Comparison of ENCODE assay signal across 8 cellular contexts in genomic region chr2:97589598-97590510, GRCh38. TPM values are rescaled to one million over a fixed set of nuclear protein-coding genes. Genes with fewer than 3 reads are reported as not detected.
DNase-seq lines count a peak whose midpoint lies in the region; ATAC-seq, FAIRE-seq and TF ChIP-seq lines count a peak whose summit lies in the region.
"Not testable (repeated sequence)": the region's sequence is repeated elsewhere in the genome, so short reads cannot be mapped to it uniquely, and the experiment has no call there.

Gene ANKRD36B (minus strand): TSS chr2:97589877. CDS start chr2:97589685, 192 bp downstream.

- H3K9me3 Mint-ChIP-seq in activated T-helper 17 cell treated with anti-CD3 and anti-CD28 coated beads, Interleukin-2, amount 50 U/mL, for 72 hours; memory B cell: not testable (repeated sequence)

- H3K27ac ChIP-seq in A549: peak within 1 kb of the TSS; percentile 95 to 96
- H3K27ac ChIP-seq in esophagus (ENCODE audit: low read depth in 2 of 2, low read length in 1 of 2): peak within 1 kb of the TSS; percentile 90 to 93

- WGBS in A549 (ENCODE audit: missing lambda C conversion rate): 1% methylated on average over 17 of the region's 90 CpGs
- 0% methylated on average over 27 to 47 of the region's 90 CpGs for WGBS in esophagus, 2 donors

- H3K9me3 ChIP-seq in A549; esophagus (ENCODE audit: control insufficient read depth in 2 of 2, insufficient read depth in 1 of 2, low read depth in 1 of 2, low read length in 1 of 2): not testable (repeated sequence)

- not testable (repeated sequence) for H3K4me1 Mint-ChIP-seq in activated T-helper 17 cell treated with anti-CD3 and anti-CD28 coated beads, Interleukin-2, amount 50 U/mL, for 72 hours; memory B cell

- POLR2A ChIA-PET in A549 (lab: Yijun Ruan, JAX): interaction anchor here (1.3 to 2.4 kb wide), 3 partner anchors 56 to 108 kb away, joined by 8 to 19 read pairs (median 16); partner anchors contain the start of genes ACTR1B and COX5B

- FAIRE-seq in A549 (lab: Jason Lieb, UNC): not testable (repeated sequence)

- H3K4me1 ChIP-seq in A549; esophagus (ENCODE audit: control insufficient read depth in 2 of 2, insufficient read depth in 2 of 2, low read length in 1 of 2): not testable (repeated sequence)

- H3K4me3 Mint-ChIP-seq in activated T-helper 17 cell treated with anti-CD3 and anti-CD28 coated beads, Interleukin-2, amount 50 U/mL, for 72 hours: peak within 1 kb of the TSS; percentile 100
- H3K4me3 Mint-ChIP-seq in memory B cell: peak within 1 kb of the TSS; percentile 98

- peak within 1 kb of the TSS; percentile 67 for H3K4me3 ChIP-seq in A549
- H3K4me3 ChIP-seq in esophagus (ENCODE audit: low read depth in 1 of 2, low read length in 2 of 2): peak within 1 kb of the TSS; percentile 60 to 61

- H3K27me3 ChIP-seq in esophagus (ENCODE audit: control insufficient read depth in 1 of 2, insufficient read depth in 2 of 2, low read length in 2 of 2): not testable (repeated sequence)

- TF ChIP-seq RAD21 in A549 (conservative IDR thresholded peaks at IDR 0.05 in 1 of 2, IDR thresholded peaks at IDR 0.05 in 1 of 2): not testable (repeated sequence)

- not testable (repeated sequence) for TF ChIP-seq CTCF in A549 (IDR thresholded peaks at IDR 0.05)

- DNase-seq in A549 (ENCODE audit: low read depth in 1 of 2, low spot score in 1 of 2): peak; percentile 0 to 58
- DNase-seq in RPMI7951 (ENCODE audit: low read depth): peak; percentile 83
- DNase-seq in memory B cell (ENCODE audit: low spot score in 2 of 2): peak; percentile 38 to 43
- DNase-seq in stimulated activated CD4-positive, alpha-beta T cell treated with anti-CD3 and anti-CD28 coated beads, Interleukin-2, amount 100 ng/mL, for 24 hours: peak; percentile 72 to 73

- not testable (repeated sequence) for H3K36me3 ChIP-seq in esophagus (ENCODE audit: control insufficient read depth in 2 of 2, insufficient read depth in 2 of 2, low read length in 1 of 2)

- peak within 1 kb of the TSS; percentile 99 for H3K27ac Mint-ChIP-seq in activated T-helper 17 cell treated with anti-CD3 and anti-CD28 coated beads, Interleukin-2, amount 50 U/mL, for 72 hours
- peak within 1 kb of the TSS; percentile 93 for H3K27ac Mint-ChIP-seq in memory B cell

- H3K27me3 Mint-ChIP-seq in activated T-helper 17 cell treated with anti-CD3 and anti-CD28 coated beads, Interleukin-2, amount 50 U/mL, for 72 hours; memory B cell: not testable (repeated sequence)

- CTCF ChIA-PET in A549 (lab: Yijun Ruan, JAX): interaction anchor here (0.6 to 2.5 kb wide), 32 partner anchors 11 to 1525 kb away, joined by 3 to 133 read pairs (median 4); partner anchors contain the start of genes ACTR1B and COX5B

- TF ChIP-seq POLR2A in A549 (IDR thresholded peaks at IDR 0.05; ENCODE audit: low read length): not testable (repeated sequence)

- peaks cover 16% of the 10 kb centered on the region for H3K36me3 Mint-ChIP-seq in activated T-helper 17 cell treated with anti-CD3 and anti-CD28 coated beads, Interleukin-2, amount 50 U/mL, for 72 hours (ENCODE audit: low read depth)
- not testable (repeated sequence) for H3K36me3 Mint-ChIP-seq in memory B cell

- ATAC-seq in A549 (peak; percentile 84 to 88), GM18909 (IDR thresholded peaks at IDR 0.05; ENCODE audit: poor library complexity, unreplicated experiment) (peak; percentile 79), HG03025 (IDR thresholded peaks at IDR 0.05; ENCODE audit: low FRiP score, unreplicated experiment) (peak; percentile 63), memory B cell (ENCODE audit: low read depth) (peak; percentile 66)
- peak; percentile 81 for ATAC-seq in activated T-helper 17 cell treated with anti-CD3 and anti-CD28 coated beads, Interleukin-2, amount 50 U/mL, for 72 hours (replicated peaks)

- not testable (repeated sequence) for TF ChIP-seq EP300 in A549 (IDR thresholded peaks at IDR 0.05)

- peak within 1 kb of the TSS; percentile 90 for H3K4me2 ChIP-seq in A549

TF ChIP-seq in A549, 52 proteins besides CTCF, POLR2A, EP300 and RAD21:
- 0 out of 2 replicates have a peak, but pooled peaks have one; percentile 19 for TF ChIP-seq PHF8 (IDR thresholded peaks at IDR 0.05; ENCODE audit: borderline replicate concordance, low read depth)
- peak; percentile 54; the same call in 1 of the 2 replicates for TF ChIP-seq MAX (IDR thresholded peaks at IDR 0.05)
- 0 out of 5 replicates have a peak, but pooled peaks of 1 of the 2 experiments have one; percentile 12 for TF ChIP-seq JUN (IDR thresholded peaks at IDR 0.05)
- TF ChIP-seq E2F6 (IDR thresholded peaks at IDR 0.05; ENCODE audit: borderline replicate concordance, low read depth): 0 out of 2 replicates have a peak, but pooled peaks have one; percentile 37

RNA-seq across cellular contexts. Expression of gene ANKRD36B, which starts in this region (rescaled TPM):
- polyA plus RNA-seq in A549 (2011; rRNA removed) (10.8 and 13.9 TPM in 2 replicates), A549 (2017; fragmentation: RNase III; extraction: RNeasy Plus Mini Kit Qiagen cat#74134 plus additional on column Dnase treatment) (3.0 to 3.9 TPM (median 3.5 TPM) in 3 replicates), esophagus (10 to 100 TPM in 1 of 2 donors, 1 to 10 TPM in 1; 1.8 to 14.3 TPM)
- 1.5 TPM in 2 replicates for polyA plus RNA-seq in A549 (2012; cell fraction: cytosol; rRNA removed)
- 5.2 and 8.1 TPM in 2 replicates for polyA plus RNA-seq in A549 (2012; cell fraction: nucleus; rRNA removed)
- polyA minus RNA-seq in A549 (2011; rRNA and poly(A)+ RNA removed): 28.5 and 41.5 TPM in 2 replicates
- 13.6 and 20.2 TPM in 2 replicates for total RNA-seq in RPMI7951 (2014; rRNA removed; shearing (Covaris generic))
- total RNA-seq in activated T-helper 17 cell treated with anti-CD3 and anti-CD28 coated beads, Interleukin-2, amount 50 U/mL, for 72 hours: 10 to 100 TPM; 48.6 to 53.0 TPM

Comparison
In these comparisons a context has a peak if more than half of its experiments do, and no peak if none do; other contexts are left out.
1. Peak in every context shown above with its lines: DNase-seq, ATAC-seq, H3K4me3 ChIP-seq and H3K27ac ChIP-seq.
2. DNase-seq: peak in every context shown above with its lines; median percentile 83 in RPMI7951; 72 in stimulated activated CD4-positive, alpha-beta T cell treated with anti-CD3 and anti-CD28 coated beads, Interleukin-2, amount 100 ng/mL, for 24 hours; 40 in memory B cell; 29 in A549.